8 cellular contexts compared by ENCODE assay signal in the genomic region with DNA sequence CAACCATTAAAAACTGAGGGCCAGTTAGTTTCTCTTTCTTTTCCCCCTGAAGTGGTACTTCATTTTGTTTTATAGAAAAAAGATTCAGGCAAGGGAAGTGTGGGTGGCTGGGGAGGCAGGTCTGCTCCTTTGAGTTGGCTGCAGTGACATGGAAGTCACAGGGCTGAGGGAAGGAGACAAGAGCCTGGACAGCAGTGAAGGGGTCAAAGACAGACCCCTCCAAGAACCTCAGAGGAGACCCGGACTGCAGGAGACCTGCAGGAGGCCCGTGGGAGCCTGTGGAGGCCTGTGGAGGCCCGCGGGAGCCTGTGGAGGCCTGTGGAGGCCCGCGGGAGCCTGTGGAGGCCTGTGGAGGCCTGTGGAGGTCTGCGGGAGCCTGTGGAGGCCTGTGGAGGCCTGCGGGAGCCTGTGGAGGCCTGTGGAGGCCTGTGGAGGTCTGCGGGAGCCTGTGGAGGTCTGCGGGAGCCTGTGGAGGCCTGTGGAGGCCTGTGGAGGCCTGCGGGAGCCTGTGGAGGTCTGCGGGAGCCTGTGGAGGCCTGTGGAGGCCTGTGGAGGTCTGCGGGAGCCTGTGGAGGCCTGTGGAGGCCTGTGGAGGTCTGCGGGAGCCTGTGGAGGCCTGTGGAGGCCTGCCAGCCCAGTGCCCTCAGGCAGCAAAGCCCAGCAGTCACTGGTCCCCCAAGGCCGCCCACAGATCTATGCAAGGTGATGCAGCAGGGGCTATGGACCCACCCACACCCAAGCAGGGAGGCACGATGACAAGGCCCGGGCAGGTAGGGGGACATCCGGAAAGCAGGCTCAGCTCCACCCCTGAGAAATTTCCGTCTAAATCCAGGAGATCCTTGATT. TPM values are rescaled to one million over a fixed set of nuclear protein-coding genes. Genes with fewer than 3 reads are reported as not detected.
DNase-seq lines count a peak whose midpoint lies in the region; ATAC-seq, FAIRE-seq and TF ChIP-seq lines count a peak whose summit lies in the region.
"Not testable (repeated sequence)": the region's sequence is repeated elsewhere in the genome, so short reads cannot be mapped to it uniquely, and the experiment has no call there.

No MANE protein-coding gene starts in this region.

- H2BK15ac ChIP-seq in mesenchymal stem cell (ENCODE audit: low read depth, poor library complexity, severe bottlenecking), result peak overlapping the region; percentile 26

- not testable (repeated sequence) for H3K4me3 ChIP-seq in HL-60 (replicated peaks; ENCODE audit: insufficient read depth, low read length); SU-DHL-6 (ENCODE audit: insufficient read depth, low read length, poor library complexity, severe bottlenecking); mesenchymal stem cell (ENCODE audit: insufficient read depth in 1 of 2, low read depth in 1 of 2, low read length in 2 of 2); small intestine (ENCODE audit: low read depth in 1 of 2, low read length in 2 of 2); transverse colon

- not testable (repeated sequence) for TF ChIP-seq CTCF in HL-60 (IDR thresholded peaks at IDR 0.05; ENCODE audit: insufficient read depth, low read length); SU-DHL-6 (IDR thresholded peaks at IDR 0.05; ENCODE audit: insufficient read depth, low read length, poor library complexity, severe bottlenecking); activated CD8-positive, alpha-beta T cell treated with anti-CD3 and anti-CD28 coated beads for 36 hours (IDR thresholded peaks at IDR 0.05); transverse colon (IDR thresholded peaks at IDR 0.05)

- H3K4me1 ChIP-seq in mesenchymal stem cell (ENCODE audit: control insufficient read depth, insufficient read depth, low read depth, low read length) (peaks cover 40% of the 10 kb centered on the region), transverse colon (peaks cover 24 to 41% (median 26%) of the 10 kb centered on the region in 4 donors)
- H3K4me1 ChIP-seq in small intestine (ENCODE audit: control insufficient read depth in 2 of 2, insufficient read depth in 1 of 2, low read depth in 1 of 2, low read length in 1 of 2), result not testable (repeated sequence)

- H3K4me1 Mint-ChIP-seq in activated CD8-positive, alpha-beta T cell treated with anti-CD3 and anti-CD28 coated beads for 36 hours (ENCODE audit: low read depth), result peaks cover 86% of the 10 kb centered on the region
- H3K4me1 Mint-ChIP-seq in activated T-helper 2 cell treated with anti-CD3 and anti-CD28 coated beads, Interferon-gamma antibody, Interleukin-2, Interleukin-4, amounts not matched to agents 10 μg/mL and 5 μg/mL and 100 μg/mL, durations not matched to agents 14 hours and 24 hours and 36 hours (ENCODE audit: low read depth), result peaks cover 90% of the 10 kb centered on the region

- H3K23ac ChIP-seq in mesenchymal stem cell (ENCODE audit: low read length in 2 of 2), result peak overlapping the region in 1 of 2 experiments; percentile 6

- DNase-seq in HL-60 (ENCODE audit: low read depth in 1 of 2, low spot score in 1 of 2); activated T-helper 2 cell treated with anti-CD3 and anti-CD28 coated beads, Interferon-gamma antibody, Interleukin-2, Interleukin-4, amounts not matched to agents 10 μg/mL and 5 μg/mL and 100 μg/mL, durations not matched to agents 14 hours and 24 hours and 36 hours (ENCODE audit: low spot score); mesenchymal stem cell; small intestine; transverse colon: not testable (repeated sequence)
- peak; percentile 75 for DNase-seq in activated CD8-positive, alpha-beta T cell treated with anti-CD3 and anti-CD28 coated beads for 36 hours
- DNase-seq in central memory CD4-positive, alpha-beta T cell, result peak; percentile 53

- H2AFZ ChIP-seq in SU-DHL-6 (ENCODE audit: low read depth, low read length, severe bottlenecking); mesenchymal stem cell (ENCODE audit: low read depth, low read length): not testable (repeated sequence)

- H3K27ac Mint-ChIP-seq in activated CD8-positive, alpha-beta T cell treated with anti-CD3 and anti-CD28 coated beads for 36 hours, result peak overlapping the region; percentile 94
- H3K27ac Mint-ChIP-seq in activated T-helper 2 cell treated with anti-CD3 and anti-CD28 coated beads, Interferon-gamma antibody, Interleukin-2, Interleukin-4, amounts not matched to agents 10 μg/mL and 5 μg/mL and 100 μg/mL, durations not matched to agents 14 hours and 24 hours and 36 hours, result peak overlapping the region; percentile 98

- H3K4me2 ChIP-seq in SU-DHL-6 (ENCODE audit: low read depth, low read length, poor library complexity, severe bottlenecking); mesenchymal stem cell (ENCODE audit: low read length, poor library complexity, severe bottlenecking): not testable (repeated sequence)

- peaks cover 20% of the 10 kb centered on the region for H3F3A ChIP-seq in SU-DHL-6 (ENCODE audit: insufficient read depth)

- not testable (repeated sequence) for H3K79me2 ChIP-seq in SU-DHL-6 (ENCODE audit: insufficient read depth, low read length)

- H2AK5ac ChIP-seq in mesenchymal stem cell (ENCODE audit: low read length, severe bottlenecking), result not testable (repeated sequence)

- H4K20me1 ChIP-seq in SU-DHL-6 (ENCODE audit: low read depth, low read length), result not testable (repeated sequence)

- not testable (repeated sequence) for FAIRE-seq in small intestine (lab: Jason Lieb, UNC)

- peak overlapping the region in 1 of 2 experiments; percentile 21 for H2BK12ac ChIP-seq in mesenchymal stem cell (ENCODE audit: low read length in 2 of 2)

- not testable (repeated sequence) for H3K36me3 ChIP-seq in SU-DHL-6 (ENCODE audit: low read length); mesenchymal stem cell (ENCODE audit: control insufficient read depth in 1 of 2, insufficient read depth in 2 of 2, low read depth in 1 of 2, low read length in 2 of 2); small intestine (ENCODE audit: control insufficient read depth in 2 of 2, insufficient read depth in 2 of 2, low read length in 2 of 2); transverse colon

- H3K18ac ChIP-seq in mesenchymal stem cell (ENCODE audit: low read depth in 1 of 2, low read length in 2 of 2), result not testable (repeated sequence)

- H3K4ac ChIP-seq in mesenchymal stem cell (ENCODE audit: low read depth in 1 of 2, low read length in 2 of 2), result not testable (repeated sequence)

- H2BK5ac ChIP-seq in mesenchymal stem cell (ENCODE audit: low read depth, low read length, poor library complexity, severe bottlenecking), result not testable (repeated sequence)

- peak overlapping the region; percentile 99 for H3K27ac ChIP-seq in HL-60 (replicated peaks)
- peak overlapping the region; percentile 97 for H3K27ac ChIP-seq in SU-DHL-6 (ENCODE audit: low read depth, low read length)
- H3K27ac ChIP-seq in mesenchymal stem cell (ENCODE audit: low read length, poor library complexity, severe bottlenecking), result not testable (repeated sequence)
- peak overlapping the region; percentile 57 to 90 for H3K27ac ChIP-seq in small intestine (ENCODE audit: low read depth in 1 of 2, low read length in 1 of 2)
- H3K27ac ChIP-seq in transverse colon, result peak overlapping the region; percentile 19 to 85 (median 72)

- H3K79me1 ChIP-seq in mesenchymal stem cell (replicated peaks; ENCODE audit: low read length, poor library complexity, severe bottlenecking), result not testable (repeated sequence)

- H3K27me3 Mint-ChIP-seq in activated CD8-positive, alpha-beta T cell treated with anti-CD3 and anti-CD28 coated beads for 36 hours; activated T-helper 2 cell treated with anti-CD3 and anti-CD28 coated beads, Interferon-gamma antibody, Interleukin-2, Interleukin-4, amounts not matched to agents 10 μg/mL and 5 μg/mL and 100 μg/mL, durations not matched to agents 14 hours and 24 hours and 36 hours (ENCODE audit: low read depth): not testable (repeated sequence)

- not testable (repeated sequence) for H4K8ac ChIP-seq in mesenchymal stem cell (ENCODE audit: low read length)

- H3K27me3 ChIP-seq in HL-60 (ENCODE audit: insufficient read depth, poor library complexity, severe bottlenecking); SU-DHL-6 (ENCODE audit: low read length); small intestine (ENCODE audit: control insufficient read depth in 2 of 2, insufficient read depth in 2 of 2, low read length in 2 of 2); transverse colon: not testable (repeated sequence)
- peaks cover 0 to 14% of the 10 kb centered on the region in 2 experiments for H3K27me3 ChIP-seq in mesenchymal stem cell (ENCODE audit: control insufficient read depth in 1 of 2, insufficient read depth in 1 of 2, low read length in 2 of 2)

- H3K36me3 Mint-ChIP-seq in activated CD8-positive, alpha-beta T cell treated with anti-CD3 and anti-CD28 coated beads for 36 hours (ENCODE audit: low read depth), result peaks cover 55% of the 10 kb centered on the region
- H3K36me3 Mint-ChIP-seq in activated T-helper 2 cell treated with anti-CD3 and anti-CD28 coated beads, Interferon-gamma antibody, Interleukin-2, Interleukin-4, amounts not matched to agents 10 μg/mL and 5 μg/mL and 100 μg/mL, durations not matched to agents 14 hours and 24 hours and 36 hours (ENCODE audit: low read depth), result peaks cover 54% of the 10 kb centered on the region

- not testable (repeated sequence) for ATAC-seq in activated CD8-positive, alpha-beta T cell treated with anti-CD3 and anti-CD28 coated beads for 36 hours

- 94% methylated on average over 15 of the region's 19 CpGs for WGBS in mesenchymal stem cell
- WGBS in small intestine, 3 donors, result 80 to 90% (median 89%) methylated on average over 13 to 19 of the region's 19 CpGs
- WGBS in transverse colon (ENCODE audit: low coverage in 1 of 2), 2 donors, result 60 to 89% methylated on average over 1 to 10 of the region's 19 CpGs

- POLR2A ChIA-PET in activated CD8-positive, alpha-beta T cell treated with anti-CD3 and anti-CD28 coated beads for 36 hours (lab: Charles Lee), result interaction anchor here (1.0 to 14.7 kb wide), 7 partner anchors 8 to 213 kb away, joined by 3 to 575 read pairs (median 326); partner anchors contain the start of gene DAD1

- H4K91ac ChIP-seq in mesenchymal stem cell (ENCODE audit: low read length), result not testable (repeated sequence)

- intact Hi-C loops in activated CD8-positive, alpha-beta T cell treated with anti-CD3 and anti-CD28 coated beads for 36 hours (cut with micrococcal nuclease), result loop anchor here (5.0 to 10.0 kb wide), 2 partner anchors 37 to 809 kb away; no protein-coding TSS in a partner anchor
- intact Hi-C loops in activated T-helper 2 cell treated with anti-CD3 and anti-CD28 coated beads, Interferon-gamma antibody, Interleukin-2, Interleukin-4, amounts not matched to agents 10 μg/mL and 5 μg/mL and 100 μg/mL, durations not matched to agents 14 hours and 24 hours and 36 hours (cut with micrococcal nuclease), result loop anchor here (10.0 kb wide), 2 partner anchors 329 to 819 kb away; no protein-coding TSS in a partner anchor
- intact Hi-C loops in transverse colon (cut with DNase I; ENCODE audit: low total_unique reads), result loop anchor here (10.0 kb wide), 2 partner anchors 271 to 301 kb away; partner anchors contain the start of gene MRPL52

- TF ChIP-seq EP300 in transverse colon (IDR thresholded peaks at IDR 0.05; ENCODE audit: low read depth), result not testable (repeated sequence)

- H3K9ac ChIP-seq in SU-DHL-6 (ENCODE audit: low read length), result peak overlapping the region; percentile 74; the same call in 1 of the 2 replicates
- H3K9ac ChIP-seq in mesenchymal stem cell (ENCODE audit: low read length), result not testable (repeated sequence)

- H2BK120ac ChIP-seq in mesenchymal stem cell (ENCODE audit: low read depth, low read length), result not testable (repeated sequence)

- CTCF ChIA-PET in activated CD8-positive, alpha-beta T cell treated with anti-CD3 and anti-CD28 coated beads for 36 hours (lab: Charles Lee), result interaction anchor here (1.3 to 4.9 kb wide), 8 partner anchors 16 to 576 kb away, joined by 3 to 249 read pairs (median 16); no protein-coding TSS in a partner anchor

- not testable (repeated sequence) for H3K9me3 Mint-ChIP-seq in activated CD8-positive, alpha-beta T cell treated with anti-CD3 and anti-CD28 coated beads for 36 hours; activated T-helper 2 cell treated with anti-CD3 and anti-CD28 coated beads, Interferon-gamma antibody, Interleukin-2, Interleukin-4, amounts not matched to agents 10 μg/mL and 5 μg/mL and 100 μg/mL, durations not matched to agents 14 hours and 24 hours and 36 hours

- not testable (repeated sequence) for H3K9me2 ChIP-seq in SU-DHL-6 (replicated peaks; ENCODE audit: insufficient read depth, low read length)

- peak overlapping the region; percentile 82 for H3K4me3 Mint-ChIP-seq in activated CD8-positive, alpha-beta T cell treated with anti-CD3 and anti-CD28 coated beads for 36 hours
- H3K4me3 Mint-ChIP-seq in activated T-helper 2 cell treated with anti-CD3 and anti-CD28 coated beads, Interferon-gamma antibody, Interleukin-2, Interleukin-4, amounts not matched to agents 10 μg/mL and 5 μg/mL and 100 μg/mL, durations not matched to agents 14 hours and 24 hours and 36 hours (ENCODE audit: low read depth), result peak overlapping the region; percentile 37

- in situ Hi-C loops in transverse colon (cut with MboI; ENCODE audit: low pct_ligation_motif_present in 1 of 4, low pct_unique_long_range_greater_than_20kb in 1 of 4, low sequenced_read_pairs in 3 of 4), result loop anchor here in 2 of 4 donors (25.0 kb wide), 2 partner anchors 167 to 308 kb away; partner anchors contain the start of gene LRP10 (in 2 of the 2)

- not testable (repeated sequence) for H3K9me3 ChIP-seq in SU-DHL-6 (ENCODE audit: insufficient read depth, low read length); mesenchymal stem cell (ENCODE audit: control insufficient read depth, low read length); small intestine (ENCODE audit: control insufficient read depth, low read depth); transverse colon

- H3K14ac ChIP-seq in mesenchymal stem cell (ENCODE audit: low read length in 2 of 2), result not testable (repeated sequence)

- TF ChIP-seq POLR2A in transverse colon (IDR thresholded peaks at IDR 0.05), result not testable (repeated sequence)

RNA-seq across cellular contexts. Expression of gene DAD1, which starts 34.9 kb away (rescaled TPM):
- 100 to 1,000 TPM; 194 to 196 TPM for total RNA-seq in activated CD8-positive, alpha-beta T cell treated with anti-CD3 and anti-CD28 coated beads for 36 hours
- 246 and 256 TPM in 2 replicates for total RNA-seq in activated T-helper 2 cell treated with anti-CD3 and anti-CD28 coated beads, Interferon-gamma antibody, Interleukin-2, Interleukin-4, amounts not matched to agents 10 μg/mL and 5 μg/mL and 100 μg/mL, durations not matched to agents 14 hours and 24 hours and 36 hours
- polyA plus RNA-seq in mesenchymal stem cell (2013, experiment 1 of 2), result 348 TPM
- polyA plus RNA-seq in mesenchymal stem cell (2013, experiment 2 of 2), result 351 TPM
- 100 to 1,000 TPM; 147 to 313 (median 249) TPM for polyA plus RNA-seq in small intestine
- 100 to 1,000 TPM in 3 of 4 donors, 10 to 100 TPM in 1; 31.4 to 154 (median 141) TPM for total RNA-seq in transverse colon

RNA-seq across cellular contexts. Expression of gene ABHD4, which starts 44.0 kb away (rescaled TPM):
- 1 to 10 TPM; 8.6 to 9.4 TPM for total RNA-seq in activated CD8-positive, alpha-beta T cell treated with anti-CD3 and anti-CD28 coated beads for 36 hours
- total RNA-seq in activated T-helper 2 cell treated with anti-CD3 and anti-CD28 coated beads, Interferon-gamma antibody, Interleukin-2, Interleukin-4, amounts not matched to agents 10 μg/mL and 5 μg/mL and 100 μg/mL, durations not matched to agents 14 hours and 24 hours and 36 hours, result 9.2 and 10.8 TPM in 2 replicates
- 32.7 TPM for polyA plus RNA-seq in mesenchymal stem cell (2013, experiment 1 of 2)
- 32.8 TPM for polyA plus RNA-seq in mesenchymal stem cell (2013, experiment 2 of 2)
- polyA plus RNA-seq in small intestine, result 10 to 100 TPM; 11.5 to 38.7 (median 24.6) TPM
- 10 to 100 TPM; 17.5 to 41.1 (median 23.1) TPM for total RNA-seq in transverse colon
